Comparison of ENCODE assay signal across 13 cellular contexts in genomic region chr4:4672397-4672796, GRCh38.
DNase-seq lines count a peak whose midpoint lies in the region; ATAC-seq and TF ChIP-seq lines count a peak whose summit lies in the region.
"Had no signal": no experiment of that assay in that cellular context is flagged by ENCODE, and none has a peak within 500 bp of the region (broad histone marks: within the 10 kb centered on the region; RNA-seq: fewer than 3 reads in every experiment).

No MANE protein-coding gene starts in this region.

- TF ChIP-seq POLR2A in heart left ventricle (IDR thresholded peaks at IDR 0.05) = no peak
- no peak for TF ChIP-seq POLR2A in transverse colon (IDR thresholded peaks at IDR 0.05)

- in situ Hi-C loops in transverse colon (cut with MboI; ENCODE audit: low pct_ligation_motif_present in 1 of 4, low pct_unique_long_range_greater_than_20kb in 1 of 4, low sequenced_read_pairs in 3 of 4) = no loop called here

- H3K9me3 ChIP-seq in heart left ventricle = no peaks in the 10 kb centered on the region
- no peaks in the 10 kb centered on the region for H3K9me3 ChIP-seq in right atrium auricular region
- no peaks in the 10 kb centered on the region for H3K9me3 ChIP-seq in SK-N-MC (ENCODE audit: low read depth, low read length)
- H3K9me3 ChIP-seq in transverse colon = no peaks in the 10 kb centered on the region

- peaks cover 0 to 4% (median 0%) of the 10 kb centered on the region in 9 donors for H3K27me3 ChIP-seq in heart left ventricle
- H3K27me3 ChIP-seq in right atrium auricular region = no peaks in the 10 kb centered on the region
- H3K27me3 ChIP-seq in transverse colon = no peaks in the 10 kb centered on the region

- 55 to 84% (median 60%) methylated on average over 8 of the region's 8 CpGs for WGBS in heart left ventricle, 4 donors
- whole genome bisulfite sequencing in transverse colon (ENCODE audit: low coverage in 1 of 2), 2 donors = 67 to 75% methylated on average over 3 to 8 of the region's 8 CpGs

- TF ChIP-seq CTCF in heart left ventricle (IDR thresholded peaks at IDR 0.05) = no peak
- no peak for TF ChIP-seq CTCF in right atrium auricular region (IDR thresholded peaks at IDR 0.05)
- TF ChIP-seq CTCF in transverse colon (IDR thresholded peaks at IDR 0.05) = no peak

- H3K9ac ChIP-seq in SK-N-MC (ENCODE audit: insufficient read length) = no peak overlapping the region

- H3K36me3 ChIP-seq in heart left ventricle (no peaks in the 10 kb centered on the region), right atrium auricular region (no peaks in the 10 kb centered on the region), SK-N-MC (ENCODE audit: insufficient read depth, low read length) (no peaks in the 10 kb centered on the region), transverse colon (no peaks in the 10 kb centered on the region)

- no peak for DNase-seq in heart left ventricle
- no peak for DNase-seq in right atrium auricular region (ENCODE audit: low spot score)
- no peak for DNase-seq in SK-N-MC (ENCODE audit: low read depth, low spot score)
- DNase-seq in left colon = peak; percentile 18 to 49
- peak; percentile 52 for DNase-seq in transverse colon
- DNase-seq in OCI-M1 (lab: John Stamatoyannopoulos, UW) = no peak
- DNase-seq in midbrain (lab: John Stamatoyannopoulos, UW) = no peak
- DNase-seq: COR-L47, MV-4-11, NCI-H187 treated with DMSO at 0.1 percent for 48 hours, NCI-H2171, NCI-H510A treated with DMSO at 0.1 percent for 48 hours had no signal

- ATAC-seq in heart left ventricle (peak in 3 of 4 donors; percentile 58 to 82 (median 70)), left colon (peak; percentile 94), HG03469 (IDR thresholded peaks at IDR 0.05; ENCODE audit: unreplicated experiment) (no peak)

- H3K4me1 ChIP-seq in heart left ventricle = peaks cover 0 to 5% (median 0%) of the 10 kb centered on the region in 12 donors
- no peaks in the 10 kb centered on the region for H3K4me1 ChIP-seq in right atrium auricular region
- peaks cover 0 to 5% (median 0%) of the 10 kb centered on the region in 4 donors for H3K4me1 ChIP-seq in transverse colon

- H3K4me3 ChIP-seq in heart left ventricle (no peak overlapping the region), right atrium auricular region (no peak overlapping the region), SK-N-MC (no peak overlapping the region), transverse colon (no peak overlapping the region)

- H3K27ac ChIP-seq in heart left ventricle (no peak overlapping the region), right atrium auricular region (no peak overlapping the region), SK-N-MC (0 out of 2 replicates have a peak overlapping the region, but pooled peaks have one; percentile 40), transverse colon (peak overlapping the region in 1 of 4 donors; percentile 18)

- no peak for TF ChIP-seq EP300 in transverse colon (IDR thresholded peaks at IDR 0.05; ENCODE audit: low read depth)

- intact Hi-C loops in heart left ventricle (cut with DNase I) = loop anchor here in 4 of 10 donors (10.0 kb wide), 3 partner anchors 182 to 202 kb away; partner anchors contain the start of gene MSX1 (in 2 of the 4)
- intact Hi-C loops in left colon (cut with DNase I, micrococcal nuclease) = no loop called here
- intact Hi-C loops in transverse colon (cut with DNase I; ENCODE audit: low total_unique reads) = no loop called here

Comparison
In these comparisons a context has a peak if more than half of its experiments do, and no peak if none do; other contexts are left out.
1. DNase-seq: peak in left colon (2 of 2) and transverse colon (single experiment); none in heart left ventricle (0 of 5), right atrium auricular region (single experiment), SK-N-MC (single experiment), OCI-M1 (single experiment) and midbrain (single experiment).